ENCODE assay signal across 9 cellular contexts in genomic region chr7:112202819-112203218, GRCh38. TPM values are rescaled to one million over a fixed set of nuclear protein-coding genes. Genes with fewer than 3 reads are reported as not detected.
DNase-seq lines count a peak whose midpoint lies in the region; ATAC-seq, FAIRE-seq and TF ChIP-seq lines count a peak whose summit lies in the region.
"Had no signal": no experiment of that assay in that cellular context is flagged by ENCODE, and none has a peak within 500 bp of the region (broad histone marks: within the 10 kb centered on the region; RNA-seq: fewer than 3 reads in every experiment).

No MANE protein-coding gene starts in this region.

- FAIRE-seq in keratinocyte (lab: Jason Lieb, UNC) = no peak

- H3K36me3 ChIP-seq in keratinocyte (ENCODE audit: control insufficient read depth in 2 of 2, extremely low read depth in 1 of 2, insufficient read depth in 2 of 2, low read length in 2 of 2) = no peaks in the 10 kb centered on the region
- no peaks in the 10 kb centered on the region for H3K36me3 ChIP-seq in aorta (ENCODE audit: control insufficient read depth in 1 of 2, insufficient read depth in 2 of 2, low read length in 1 of 2)
- H3K36me3 ChIP-seq in H7 (replicated peaks; ENCODE audit: control insufficient read depth, insufficient read depth, low read length) = no peaks in the 10 kb centered on the region

- WGBS in aorta, 2 donors = 37 to 43% methylated on average over 2 of the region's 2 CpGs

- no peak for TF ChIP-seq CTCF in keratinocyte (optimal IDR thresholded peaks at IDR 0.05 in 1 of 3, IDR thresholded peaks at IDR 0.05 in 1 of 3, conservative IDR thresholded peaks at IDR 0.05 in 1 of 3; ENCODE audit: extremely low read depth in 1 of 3, insufficient read depth in 2 of 3, low read length in 3 of 3)
- no peak for TF ChIP-seq CTCF in GM20000 (IDR thresholded peaks at IDR 0.05; ENCODE audit: extremely low read depth, missing control alignments)

- H3K4me1 ChIP-seq in keratinocyte (ENCODE audit: control insufficient read depth, extremely low read depth, insufficient read depth, low read length) = peaks cover 35% of the 10 kb centered on the region
- no peaks in the 10 kb centered on the region for H3K4me1 ChIP-seq in aorta (ENCODE audit: control insufficient read depth in 1 of 2, insufficient read depth in 2 of 2, low read length in 2 of 2)

- no peak overlapping the region for H3K27ac ChIP-seq in keratinocyte (ENCODE audit: control insufficient read depth, insufficient read depth, low read length)
- H3K27ac ChIP-seq in aorta (ENCODE audit: low read depth in 1 of 2, low read length in 2 of 2) = no peak overlapping the region

- no peak for ATAC-seq in aorta (ENCODE audit: low FRiP score)
- no peak for ATAC-seq in GM21528 (IDR thresholded peaks at IDR 0.05; ENCODE audit: low FRiP score, unreplicated experiment)

- no peaks in the 10 kb centered on the region for H3K9me3 ChIP-seq in keratinocyte (ENCODE audit: control insufficient read depth, low read depth, low read length)
- no peaks in the 10 kb centered on the region for H3K9me3 ChIP-seq in aorta (ENCODE audit: control insufficient read depth, low read length)

- H4K20me1 ChIP-seq in keratinocyte (ENCODE audit: control insufficient read depth, extremely low read depth, insufficient read depth, low read length) = no peaks in the 10 kb centered on the region

- H2AFZ ChIP-seq in keratinocyte (ENCODE audit: control insufficient read depth, low read length) = no peak overlapping the region

- intact Hi-C loops in aorta (cut with DNase I) = loop anchor here (5.0 to 10.0 kb wide), 3 partner anchors 218 to 438 kb away; no protein-coding TSS in a partner anchor

- dilution Hi-C loops in keratinocyte (cut with MboI; ENCODE audit: extremely low pct_ligation_motif_present, low sequenced_read_pairs) = no loop called here

- no peaks in the 10 kb centered on the region for H3K27me3 ChIP-seq in keratinocyte (ENCODE audit: control insufficient read depth, extremely low read depth, insufficient read depth, low read length)
- no peaks in the 10 kb centered on the region for H3K27me3 ChIP-seq in aorta (ENCODE audit: control insufficient read depth in 1 of 2, insufficient read depth in 2 of 2, low read length in 1 of 2)
- no peaks in the 10 kb centered on the region for H3K27me3 ChIP-seq in H7 (ENCODE audit: control insufficient read depth, insufficient read depth, low read length)

- H3K9me1 ChIP-seq in keratinocyte (ENCODE audit: control insufficient read depth, extremely low read depth, insufficient read depth, low read length) = no peaks in the 10 kb centered on the region

- peaks cover 88% of the 10 kb centered on the region for H3K79me2 ChIP-seq in keratinocyte (ENCODE audit: control insufficient read depth, insufficient read depth, low read length)

- H3K4me3 ChIP-seq in keratinocyte (ENCODE audit: control insufficient read depth in 2 of 3, extremely low read depth in 1 of 3, insufficient read depth in 2 of 3, low read depth in 1 of 3, low read length in 3 of 3) (no peak overlapping the region), aorta (ENCODE audit: low read length in 2 of 2) (no peak overlapping the region), H7 (ENCODE audit: insufficient read depth, low read depth, low read length) (no peak overlapping the region)

- peak; percentile 12 for DNase-seq in stimulated activated CD4-positive, alpha-beta T cell treated with anti-CD3 and anti-CD28 coated beads, Interleukin-12 subunit alpha, Interleukin-12 subunit beta, amount 100 ng/mL, for 4 hours
- DNase-seq in stimulated activated CD4-positive, alpha-beta T cell treated with anti-CD3 and anti-CD28 coated beads, Interleukin-4, amount 100 ng/mL, for 1 hour = no peak
- DNase-seq in SK-N-DZ (ENCODE audit: low spot score) (peak; percentile 53), keratinocyte (ENCODE audit: low read depth, low spot score) (no peak), aorta (peak; percentile 49 to 79), GM20000 (ENCODE audit: low spot score) (no peak), H7 (no peak)
- DNase-seq: amniotic stem cell had no signal

- H3K9ac ChIP-seq in keratinocyte (ENCODE audit: control insufficient read depth, extremely low read depth, insufficient read depth, low read length) = no peak overlapping the region

- H3K4me2 ChIP-seq in keratinocyte (ENCODE audit: control insufficient read depth, extremely low read depth, insufficient read depth, low read depth, low read length) = peak overlapping the region; percentile 80

RNA-seq across cellular contexts. Expression of gene DOCK4, which starts 3.4 kb away (rescaled TPM):
- 14.3 and 21.6 TPM in 2 replicates for polyA plus RNA-seq in SK-N-DZ (2014; cell fraction: cytosol; rRNA removed)
- 31.5 and 35.8 TPM in 2 replicates for polyA plus RNA-seq in SK-N-DZ (2014; cell fraction: nucleus; rRNA removed)
- polyA plus RNA-seq in keratinocyte (6.2 to 18.9 TPM (median 13.9 TPM) in 3 replicates), aorta (1 to 10 TPM; 2.9 to 5.8 TPM)
- 11.2 TPM for polyA plus RNA-seq in keratinocyte (2011; ENCODE audit: low read depth)
- 5.1 and 6.2 TPM in 2 replicates for polyA plus RNA-seq in keratinocyte (2011; cell fraction: cytosol; rRNA removed)
- polyA plus RNA-seq in keratinocyte (2011; cell fraction: nucleus; rRNA removed) = 15.0 and 20.8 TPM in 2 replicates
- polyA plus RNA-seq in keratinocyte (2012; ENCODE audit: low replicate concordance) = 1.5 and 12.2 TPM in 2 replicates
- 16.6 to 61.7 TPM (median 17.1 TPM) in 3 replicates for polyA minus RNA-seq in keratinocyte
- polyA minus RNA-seq in keratinocyte (2011; cell fraction: cytosol; rRNA and poly(A)+ RNA removed) = 10.4 TPM
- 31.2 and 76.5 TPM in 2 replicates for polyA minus RNA-seq in keratinocyte (2011; cell fraction: nucleus; rRNA and poly(A)+ RNA removed)
- 10 to 100 TPM; 34.2 to 94.3 TPM for total RNA-seq in aorta
- 16.1 and 18.2 TPM in 2 replicates for total RNA-seq in H7 (2014; rRNA removed; shearing (Covaris generic))

RNA-seq across cellular contexts. Expression of gene ZNF277, which starts 3.7 kb away (rescaled TPM):
- 22.5 and 27.3 TPM in 2 replicates for polyA plus RNA-seq in SK-N-DZ (2014; cell fraction: cytosol; rRNA removed)
- polyA plus RNA-seq in SK-N-DZ (2014; cell fraction: nucleus; rRNA removed) = 11.1 and 14.8 TPM in 2 replicates
- polyA plus RNA-seq in keratinocyte (13.2 to 20.2 TPM (median 14.3 TPM) in 3 replicates), aorta (10 to 100 TPM; 17.8 to 41.6 TPM)
- polyA plus RNA-seq in keratinocyte (2011; ENCODE audit: low read depth) = 53.8 TPM
- 14.5 and 21.6 TPM in 2 replicates for polyA plus RNA-seq in keratinocyte (2011; cell fraction: cytosol; rRNA removed)
- 7.5 and 11.5 TPM in 2 replicates for polyA plus RNA-seq in keratinocyte (2011; cell fraction: nucleus; rRNA removed)
- polyA plus RNA-seq in keratinocyte (2012; ENCODE audit: low replicate concordance) = 15.4 and 28.9 TPM in 2 replicates
- polyA minus RNA-seq in keratinocyte = 0.98 to 20.5 TPM (median 13.2 TPM) in 3 replicates
- 30.3 TPM for polyA minus RNA-seq in keratinocyte (2011; cell fraction: cytosol; rRNA and poly(A)+ RNA removed)
- 13.2 and 19.5 TPM in 2 replicates for polyA minus RNA-seq in keratinocyte (2011; cell fraction: nucleus; rRNA and poly(A)+ RNA removed)
- 10 to 100 TPM; 20.3 to 21.6 TPM for total RNA-seq in aorta
- total RNA-seq in H7 (2014; rRNA removed; shearing (Covaris generic)) = 29.8 and 43.3 TPM in 2 replicates

Comparison
In these comparisons a context has a peak if more than half of its experiments do, and no peak if none do; other contexts are left out.
1. DNase-seq: peak in stimulated activated CD4-positive, alpha-beta T cell treated with anti-CD3 and anti-CD28 coated beads, Interleukin-12 subunit alpha, Interleukin-12 subunit beta, amount 100 ng/mL, for 4 hours (single experiment), SK-N-DZ (single experiment) and aorta (2 of 2); none in stimulated activated CD4-positive, alpha-beta T cell treated with anti-CD3 and anti-CD28 coated beads, Interleukin-4, amount 100 ng/mL, for 1 hour (single experiment), keratinocyte (single experiment), GM20000 (single experiment) and H7 (single experiment).